In the genomic region with DNA sequence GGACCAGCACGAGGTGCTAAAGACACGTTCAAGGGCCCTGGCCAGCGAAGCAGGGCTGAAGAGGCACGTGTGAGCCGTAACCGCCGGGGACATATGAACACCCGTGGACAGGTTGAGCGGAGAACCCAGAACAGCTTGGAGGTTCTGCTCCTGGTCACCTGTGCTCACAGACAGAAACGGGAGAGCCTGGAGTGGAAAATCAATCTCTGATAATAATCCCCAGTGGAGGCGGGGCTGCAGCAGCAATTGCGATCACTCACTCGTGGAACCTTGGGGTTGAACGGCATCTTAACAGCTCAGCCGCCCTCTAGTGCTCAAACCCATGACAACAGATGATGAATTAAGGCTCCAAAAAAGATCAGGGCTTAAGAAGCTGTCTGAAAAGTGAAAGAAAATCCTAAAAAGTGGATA, we compare ENCODE assay signal across 8 cellular contexts. TPM values are rescaled to one million over a fixed set of nuclear protein-coding genes. Genes with fewer than 3 reads are reported as not detected.
DNase-seq lines count a peak whose midpoint lies in the region; ATAC-seq and TF ChIP-seq lines count a peak whose summit lies in the region.

No MANE protein-coding gene starts in this region.

- H3K36me3 ChIP-seq in mesendoderm (ENCODE audit: control insufficient read depth, insufficient read depth, low read length): no peaks in the 10 kb centered on the region
- H3K36me3 ChIP-seq in sigmoid colon: peaks cover 25 to 94% (median 66%) of the 10 kb centered on the region in 4 donors
- H3K36me3 ChIP-seq in esophagus squamous epithelium: peaks cover 15 to 92% (median 16%) of the 10 kb centered on the region in 3 donors

- H3K27ac ChIP-seq in mesendoderm (ENCODE audit: low read depth, low read length) (no peak overlapping the region), sigmoid colon (no peak overlapping the region), esophagus squamous epithelium (no peak overlapping the region)

- WGBS in mesendoderm (ENCODE audit: extremely low coverage, insufficient coverage, low lambda C conversion rate): no CpG with 5 or more reads among the region's 15 CpGs
- WGBS in sigmoid colon, 2 donors: 70 to 75% methylated on average over 15 of the region's 15 CpGs
- WGBS in esophagus squamous epithelium, 2 donors: 60 to 83% methylated on average over 8 to 15 of the region's 15 CpGs

- no peak overlapping the region for H2BK5ac ChIP-seq in mesendoderm (ENCODE audit: low read length)

- H2BK15ac ChIP-seq in mesendoderm (replicated peaks; ENCODE audit: low read depth): no peak overlapping the region

- TF ChIP-seq CTCF in sigmoid colon (IDR thresholded peaks at IDR 0.05) (no peak), esophagus squamous epithelium (IDR thresholded peaks at IDR 0.05) (peak in 2 of 6 experiments; percentile 31 to 58)

- H3K9me3 Mint-ChIP-seq in activated naive CD4-positive, alpha-beta T cell treated with anti-CD3 and anti-CD28 coated beads for 36 hours: no peaks in the 10 kb centered on the region

- no peak overlapping the region for H3K56ac ChIP-seq in mesendoderm (ENCODE audit: low read length)

- TF ChIP-seq POLR2A in sigmoid colon (IDR thresholded peaks at IDR 0.05) (no peak), esophagus squamous epithelium (IDR thresholded peaks at IDR 0.05) (no peak)

- no peaks in the 10 kb centered on the region for H3K4me1 ChIP-seq in mesendoderm (ENCODE audit: control insufficient read depth, low read depth, low read length)
- peaks cover 0 to 8% (median 5%) of the 10 kb centered on the region in 4 donors for H3K4me1 ChIP-seq in sigmoid colon
- H3K4me1 ChIP-seq in esophagus squamous epithelium: peaks cover 5 to 11% (median 7%) of the 10 kb centered on the region in 3 donors

- no peak overlapping the region for H3K4me2 ChIP-seq in mesendoderm (ENCODE audit: low read length)

- no peak overlapping the region for H3K4ac ChIP-seq in mesendoderm (ENCODE audit: low read depth, low read length)

- no peak overlapping the region for H4K5ac ChIP-seq in mesendoderm (ENCODE audit: low read length)

- H4K8ac ChIP-seq in mesendoderm (ENCODE audit: low read depth, low read length): no peak overlapping the region

- H3K4me3 ChIP-seq in mesendoderm (ENCODE audit: low read length): no peak overlapping the region
- no peak overlapping the region for H3K4me3 ChIP-seq in sigmoid colon
- H3K4me3 ChIP-seq in esophagus squamous epithelium: no peak overlapping the region

- no peak overlapping the region for H2AK5ac ChIP-seq in mesendoderm (ENCODE audit: low read length)

- no peak overlapping the region for H3K27ac Mint-ChIP-seq in activated naive CD4-positive, alpha-beta T cell treated with anti-CD3 and anti-CD28 coated beads for 36 hours

- H3K9ac ChIP-seq in mesendoderm (ENCODE audit: low read length): no peak overlapping the region

- CTCF ChIA-PET in activated naive CD4-positive, alpha-beta T cell treated with anti-CD3 and anti-CD28 coated beads for 36 hours (lab: Charles Lee): interaction anchor here (0.6 to 7.9 kb wide), 12 partner anchors 11 to 259 kb away, joined by 3 to 97 read pairs (median 4); partner anchors contain the start of genes ARSG and SLC16A6

- peaks cover 9% of the 10 kb centered on the region for H3K4me1 Mint-ChIP-seq in activated naive CD4-positive, alpha-beta T cell treated with anti-CD3 and anti-CD28 coated beads for 36 hours (ENCODE audit: low read depth)

- H3K4me3 Mint-ChIP-seq in activated naive CD4-positive, alpha-beta T cell treated with anti-CD3 and anti-CD28 coated beads for 36 hours: no peak overlapping the region

- ATAC-seq in GM21825 (IDR thresholded peaks at IDR 0.05; ENCODE audit: unreplicated experiment): no peak

- no peak overlapping the region for H3K18ac ChIP-seq in mesendoderm (ENCODE audit: low read length)

- no peaks in the 10 kb centered on the region for H3K27me3 Mint-ChIP-seq in activated naive CD4-positive, alpha-beta T cell treated with anti-CD3 and anti-CD28 coated beads for 36 hours (ENCODE audit: low read depth)

- DNase-seq in SIG-M5 treated with dmso at 0.1 percent for 504 hours (lab: John Stamatoyannopoulos, UW; ENCODE audit: unreplicated experiment) (peak; percentile 77), SIG-M5 (lab: John Stamatoyannopoulos, UW) (no peak), NCI-H748 (lab: John Stamatoyannopoulos, UW; ENCODE audit: unreplicated experiment) (peak; percentile 28), mesendoderm (peak; percentile 59), sigmoid colon (no peak), esophagus squamous epithelium (lab: John Stamatoyannopoulos, UW) (no peak)
- DNase-seq in activated naive CD4-positive, alpha-beta T cell treated with anti-CD3 and anti-CD28 coated beads for 36 hours: peak; percentile 63

- H3K79me1 ChIP-seq in mesendoderm (ENCODE audit: low read length): no peaks in the 10 kb centered on the region

- no peak overlapping the region for H2BK120ac ChIP-seq in mesendoderm (ENCODE audit: low read depth, low read length)

- no peaks in the 10 kb centered on the region for H3K27me3 ChIP-seq in mesendoderm (ENCODE audit: insufficient read depth, low read length, poor library complexity)
- H3K27me3 ChIP-seq in sigmoid colon: no peaks in the 10 kb centered on the region
- no peaks in the 10 kb centered on the region for H3K27me3 ChIP-seq in esophagus squamous epithelium

- no peaks in the 10 kb centered on the region for H3K36me3 Mint-ChIP-seq in activated naive CD4-positive, alpha-beta T cell treated with anti-CD3 and anti-CD28 coated beads for 36 hours (ENCODE audit: low read depth)

- no peak for TF ChIP-seq EP300 in sigmoid colon (IDR thresholded peaks at IDR 0.05)

- no peak overlapping the region for H3K23ac ChIP-seq in mesendoderm (ENCODE audit: low read length)

- intact Hi-C loops in activated naive CD4-positive, alpha-beta T cell treated with anti-CD3 and anti-CD28 coated beads for 36 hours (cut with micrococcal nuclease): loop anchor here (1.0 kb wide), 1 partner anchor 168 kb away; no protein-coding TSS in a partner anchor
- intact Hi-C loops in sigmoid colon (cut with DNase I): no loop called here
- intact Hi-C loops in esophagus squamous epithelium (cut with DNase I): loop anchor here (5.0 kb wide), 1 partner anchor 169 kb away; no protein-coding TSS in a partner anchor

- H3K79me2 ChIP-seq in mesendoderm (ENCODE audit: control insufficient read depth, insufficient read depth, low read length): no peaks in the 10 kb centered on the region

- H3K9me3 ChIP-seq in sigmoid colon: no peaks in the 10 kb centered on the region
- no peaks in the 10 kb centered on the region for H3K9me3 ChIP-seq in esophagus squamous epithelium

RNA-seq across cellular contexts. Expression of gene WIPI1, which starts 25.6 kb away (rescaled TPM):
- 10 to 100 TPM; 13.5 to 14.3 TPM for total RNA-seq in activated naive CD4-positive, alpha-beta T cell treated with anti-CD3 and anti-CD28 coated beads for 36 hours
- 10.7 TPM for polyA plus RNA-seq in mesendoderm (2013, experiment 1 of 2)
- 11.0 TPM for polyA plus RNA-seq in mesendoderm (2013, experiment 2 of 2)
- 10 to 100 TPM; 18.9 to 28.5 (median 22.3) TPM for total RNA-seq in sigmoid colon
- 10 to 100 TPM; 63.2 to 78.8 (median 78.1) TPM for polyA plus RNA-seq in sigmoid colon
- total RNA-seq in esophagus squamous epithelium: 10 to 100 TPM; 23.0 to 32.2 (median 25.5) TPM

Comparison
In these comparisons a context has a peak if more than half of its experiments do, and no peak if none do; other contexts are left out.
1. DNase-seq: peak in SIG-M5 treated with dmso at 0.1 percent for 504 hours (single experiment), NCI-H748 (single experiment), activated naive CD4-positive, alpha-beta T cell treated with anti-CD3 and anti-CD28 coated beads for 36 hours (single experiment) and mesendoderm (single experiment); none in SIG-M5 (single experiment), sigmoid colon (single experiment) and esophagus squamous epithelium (single experiment).